Comparison of ENCODE assay signal across 8 cellular contexts in the genomic region with DNA sequence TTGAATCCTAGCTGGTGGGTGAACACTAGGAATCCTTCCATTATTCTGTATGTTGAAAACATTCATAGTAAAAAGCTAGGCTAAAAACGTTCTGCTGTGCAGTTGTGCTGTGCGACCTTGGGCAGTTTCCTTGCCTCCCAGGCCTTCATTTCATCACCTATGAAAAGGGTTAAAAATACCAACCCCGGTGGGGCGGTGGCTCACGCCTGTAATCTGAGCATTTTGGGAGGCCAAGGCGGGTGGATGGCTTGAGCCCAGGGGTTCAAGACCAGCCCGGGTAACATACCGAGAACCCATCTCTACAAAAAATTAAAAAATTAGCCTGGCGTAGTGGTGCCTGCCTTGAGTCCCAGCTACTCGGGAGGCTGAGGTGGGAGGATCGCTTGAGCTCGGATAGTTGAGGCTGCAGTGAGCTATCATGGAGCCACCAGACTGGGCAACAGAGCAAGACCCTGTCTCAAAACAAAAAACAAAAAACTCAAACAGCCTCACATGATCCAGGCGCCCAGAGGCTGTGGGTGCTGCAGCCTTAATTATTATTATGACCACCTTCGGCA. TPM values are rescaled to one million over a fixed set of nuclear protein-coding genes. Genes with fewer than 3 reads are reported as not detected.
A peak's percentile ranks its signal among the peaks of the same experiment; 100 is the strongest.
DNase-seq lines count a peak whose midpoint lies in the region; TF ChIP-seq lines count a peak whose summit lies in the region.

No MANE protein-coding gene starts in this region.

- H3K27ac ChIP-seq in WERI-Rb-1 (peak overlapping the region; percentile 99), skin epidermis (peak overlapping the region in 11 of 21 experiments; percentile 31 to 87 (median 74))

- H3K4me3 Mint-ChIP-seq in glutamatergic neuron (ENCODE audit: unreplicated experiment), result peak overlapping the region; percentile 97

- TF ChIP-seq CTCF in WERI-Rb-1 (IDR thresholded peaks at IDR 0.05; ENCODE audit: low read depth, low read length) (no peak), glutamatergic neuron (IDR thresholded peaks at IDR 0.05; ENCODE audit: partially characterized antibody, unreplicated experiment) (no peak)

- peaks cover 4% of the 10 kb centered on the region for H3K27me3 Mint-ChIP-seq in glutamatergic neuron (ENCODE audit: unreplicated experiment)

- no peaks in the 10 kb centered on the region for H3K9me3 ChIP-seq in WERI-Rb-1 (ENCODE audit: severe bottlenecking)

- no peaks in the 10 kb centered on the region for H3K36me3 Mint-ChIP-seq in glutamatergic neuron (ENCODE audit: unreplicated experiment)

- H3K4me3 ChIP-seq in H7 (ENCODE audit: insufficient read depth, low read depth, low read length) (peak overlapping the region; percentile 5; the same call in 1 of the 2 replicates), WERI-Rb-1 (ENCODE audit: low read depth, low read length) (peak overlapping the region; percentile 68), skin epidermis (peak overlapping the region; percentile 52 to 77 (median 55))

- H3K27me3 ChIP-seq in H7 (ENCODE audit: control insufficient read depth, insufficient read depth, low read length), result no peaks in the 10 kb centered on the region
- no peaks in the 10 kb centered on the region for H3K27me3 ChIP-seq in WERI-Rb-1 (ENCODE audit: insufficient read depth, low read depth, severe bottlenecking)

- H3K36me3 ChIP-seq in H7 (replicated peaks; ENCODE audit: control insufficient read depth, insufficient read depth, low read length) (peaks cover under 1% of the 10 kb centered on the region; the same call in 1 of the 2 replicates), WERI-Rb-1 (peaks cover 26% of the 10 kb centered on the region)

- DNase-seq in H7 (no peak), WERI-Rb-1 (no peak), glutamatergic neuron (no peak), GM19238 (ENCODE audit: insufficient read length, low spot score) (no peak), RPMI8226 (no peak), NAMALWA (ENCODE audit: low spot score) (no peak), cerebellar nuclear complex (lab: John Stamatoyannopoulos, UW) (no peak)

- H3K9me3 Mint-ChIP-seq in glutamatergic neuron (ENCODE audit: unreplicated experiment), result peaks cover 3% of the 10 kb centered on the region

- H3K4me1 Mint-ChIP-seq in glutamatergic neuron (ENCODE audit: low read depth, unreplicated experiment), result peaks cover 8% of the 10 kb centered on the region

- H3K27ac Mint-ChIP-seq in glutamatergic neuron (ENCODE audit: unreplicated experiment), result no peak overlapping the region

RNA-seq across cellular contexts. Expression of gene RRM2, which starts 2.9 kb away (rescaled TPM):
- 56.7 and 71.9 TPM in 2 replicates for total RNA-seq in H7 (2014; rRNA removed; shearing (Covaris generic))
- 21.2 TPM for total RNA-seq in glutamatergic neuron (ENCODE audit: unreplicated experiment)

RNA-seq across cellular contexts. Expression of gene CYS1, which starts 39.5 kb away (rescaled TPM):
- total RNA-seq in H7 (2014; rRNA removed; shearing (Covaris generic)), result 0.24 and 0.63 TPM in 2 replicates
- total RNA-seq in glutamatergic neuron (ENCODE audit: unreplicated experiment), result not detected

Comparison
In these comparisons a context has a peak if more than half of its experiments do, and no peak if none do; other contexts are left out.
1. H3K4me3 ChIP-seq: peak in every context shown above with its lines; median percentile 68 in WERI-Rb-1; 55 in skin epidermis; 5 in H7.